ENCODE assay signal across 10 cellular contexts in the genomic region with DNA sequence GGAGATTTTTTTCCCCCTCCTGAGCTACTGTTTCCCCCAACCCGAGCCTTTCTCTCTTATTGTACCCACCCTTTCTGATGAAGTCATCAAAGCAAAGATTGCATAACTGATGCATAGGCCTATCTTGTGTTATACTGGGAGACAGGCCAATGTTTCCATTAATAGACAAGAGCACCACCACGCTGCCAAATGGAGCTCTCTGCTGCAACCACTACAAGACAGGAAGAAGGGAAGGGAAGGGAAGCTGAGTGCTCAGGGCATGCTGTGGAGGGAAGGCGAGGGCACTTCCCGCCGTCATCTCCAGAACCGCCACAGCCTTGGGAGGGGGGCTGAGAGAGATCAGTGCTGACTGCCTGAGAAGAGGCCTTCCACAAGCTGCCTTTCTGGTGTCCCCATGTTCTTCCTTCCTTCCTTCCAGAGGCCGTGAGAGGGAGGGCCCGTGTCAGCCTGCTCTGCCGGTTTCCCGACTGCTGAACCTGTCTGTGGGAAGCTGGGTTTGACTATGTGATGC.
DNase-seq lines count a peak whose midpoint lies in the region; ATAC-seq and TF ChIP-seq lines count a peak whose summit lies in the region.
"Had no signal": no experiment of that assay in that cellular context is flagged by ENCODE, and none has a peak within 500 bp of the region (broad histone marks: within the 10 kb centered on the region; RNA-seq: fewer than 3 reads in every experiment).

No MANE protein-coding gene starts in this region.

- H2AFZ ChIP-seq in trophoblast cell (ENCODE audit: insufficient read depth, low read length, poor library complexity) = no peak overlapping the region

- H2AK5ac ChIP-seq in trophoblast cell (ENCODE audit: low read length) = no peak overlapping the region

- peak overlapping the region; percentile 3 for H2BK12ac ChIP-seq in trophoblast cell (ENCODE audit: low read length)

- H3K9ac ChIP-seq in trophoblast cell (ENCODE audit: low read length) = no peak overlapping the region

- peaks cover 3% of the 10 kb centered on the region for H3K79me1 ChIP-seq in trophoblast cell (ENCODE audit: low read length)

- peak overlapping the region; percentile 58 for H3K18ac ChIP-seq in trophoblast cell (ENCODE audit: low read length)

- TF ChIP-seq CTCF in foreskin keratinocyte (conservative IDR thresholded peaks at IDR 0.05) = peak; percentile 61

- DNase-seq in Right ventricle myocardium inferior (ENCODE audit: missing footprints) (peak; percentile 83), cardiac septum (ENCODE audit: low spot score) (no peak), foreskin keratinocyte (peak; percentile 53 to 78), trophoblast cell (peak in 1 of 2 donors; percentile 61)
- DNase-seq in activated CD4-positive, alpha-beta T cell treated with anti-CD3 and anti-CD28 coated beads for 4 hours = no peak
- DNase-seq in stimulated activated CD8-positive, alpha-beta memory T cell treated with anti-CD3 and anti-CD28 coated beads, Interleukin-4, amount 100 ng/mL, for 48 hours = no peak
- DNase-seq: activated B cell treated with CpG ODN at 0.5 μM for 24 hours had no signal

- H4K12ac ChIP-seq in trophoblast cell (ENCODE audit: low read depth, low read length) = no peak overlapping the region

- ATAC-seq in Right ventricle myocardium inferior = peak; percentile 94
- peak; percentile 96 for ATAC-seq in SK-N-SH treated with all-trans-retinoic acid at 6 μM for 48 hours
- peak; percentile 63 for ATAC-seq in foreskin keratinocyte
- ATAC-seq in HG03097 (IDR thresholded peaks at IDR 0.05; ENCODE audit: low FRiP score, unreplicated experiment) = no peak
- ATAC-seq: CD8-positive, alpha-beta T cell had no signal

- no peak overlapping the region for H4K91ac ChIP-seq in trophoblast cell (ENCODE audit: low read depth, low read length)

- no peaks in the 10 kb centered on the region for H3K36me3 ChIP-seq in trophoblast cell (ENCODE audit: control insufficient read depth in 1 of 2, insufficient read depth in 2 of 2, low read length in 2 of 2)

- peak overlapping the region; percentile 5 for H4K8ac ChIP-seq in trophoblast cell (ENCODE audit: low read depth, low read length)

- WGBS in trophoblast cell (ENCODE audit: extremely low coverage, insufficient coverage, insufficient read length) = no CpG with 5 or more reads among the region's 10 CpGs

- H3K4ac ChIP-seq in trophoblast cell (ENCODE audit: low read depth, low read length) = no peak overlapping the region

- no peak overlapping the region for H3K4me2 ChIP-seq in trophoblast cell (ENCODE audit: low read length)

- no peaks in the 10 kb centered on the region for H3K9me3 ChIP-seq in trophoblast cell (ENCODE audit: insufficient read depth, low read depth, low read length)

- H3K14ac ChIP-seq in trophoblast cell (ENCODE audit: low read length) = peak overlapping the region; percentile 5

- peaks cover 13% of the 10 kb centered on the region for H3K27me3 ChIP-seq in foreskin keratinocyte
- no peaks in the 10 kb centered on the region for H3K27me3 ChIP-seq in trophoblast cell (ENCODE audit: insufficient read depth, low read length)

- no peak overlapping the region for H2BK120ac ChIP-seq in trophoblast cell (ENCODE audit: insufficient read depth, low read length, poor library complexity)

- H3K79me2 ChIP-seq in trophoblast cell (ENCODE audit: control insufficient read depth, insufficient read depth, low read length, poor library complexity) = peaks cover 2% of the 10 kb centered on the region

- no peaks in the 10 kb centered on the region for H3K4me1 ChIP-seq in foreskin keratinocyte
- peaks cover 14 to 19% of the 10 kb centered on the region in 2 experiments for H3K4me1 ChIP-seq in trophoblast cell (ENCODE audit: control insufficient read depth in 1 of 2, insufficient read depth in 2 of 2, low read length in 2 of 2)

- no peak overlapping the region for H3K27ac ChIP-seq in foreskin keratinocyte
- no peak overlapping the region for H3K27ac ChIP-seq in trophoblast cell (ENCODE audit: low read depth, low read length)

- intact Hi-C loops in Right ventricle myocardium inferior (cut with DNase I) = loop anchor here (2.0 kb wide), 1 partner anchor 74 kb away; no protein-coding TSS in a partner anchor
- intact Hi-C loops in cardiac septum (cut with DNase I) = loop anchor here (1.0 to 2.0 kb wide), 3 partner anchors 23 to 411 kb away; no protein-coding TSS in a partner anchor

- H3K23ac ChIP-seq in trophoblast cell (ENCODE audit: low read length) = no peak overlapping the region

- H2BK5ac ChIP-seq in trophoblast cell (ENCODE audit: low read depth, low read length, poor library complexity) = no peak overlapping the region

- H3K4me3 ChIP-seq in trophoblast cell (ENCODE audit: low read depth, low read length) = no peak overlapping the region

TF ChIP-seq in SK-N-SH treated with all-trans-retinoic acid at 6 μM for 48 hours, 23 proteins besides CTCF, POLR2A, EP300 and RAD21 (continues in another document):
- TF ChIP-seq ZNF70 (CRISPR knock-in tag; IDR thresholded peaks at IDR 0.05) = peak; percentile 65
- TF ChIP-seq ZFP3 (CRISPR knock-in tag; IDR thresholded peaks at IDR 0.05) = peak; percentile 78; the same call in 1 of the 2 replicates
- TF ChIP-seq SNAI2 (CRISPR knock-in tag; IDR thresholded peaks at IDR 0.05) = peak; percentile 73
- peak; percentile 53; the same call in 1 of the 2 replicates for TF ChIP-seq TCF4 (CRISPR knock-in tag; IDR thresholded peaks at IDR 0.05; ENCODE audit: borderline replicate concordance)
- peak; percentile 87 for TF ChIP-seq ISL1 (CRISPR knock-in tag; IDR thresholded peaks at IDR 0.05)
- TF ChIP-seq ESRRG (CRISPR knock-in tag; IDR thresholded peaks at IDR 0.05) = 0 out of 2 replicates have a peak, but pooled peaks have one; percentile 15
- 0 out of 2 replicates have a peak, but pooled peaks have one; percentile 35 for TF ChIP-seq CREB5 (CRISPR knock-in tag; IDR thresholded peaks at IDR 0.05; ENCODE audit: low read depth)
- peak; percentile 67; the same call in 1 of the 2 replicates for TF ChIP-seq ZNF565 (CRISPR knock-in tag; conservative IDR thresholded peaks at IDR 0.05; ENCODE audit: low read depth)
- no peak for TF ChIP-seq POU6F1 (CRISPR knock-in tag; IDR thresholded peaks at IDR 0.05; ENCODE audit: borderline replicate concordance, low read depth)
- TF ChIP-seq, protein P1, sequence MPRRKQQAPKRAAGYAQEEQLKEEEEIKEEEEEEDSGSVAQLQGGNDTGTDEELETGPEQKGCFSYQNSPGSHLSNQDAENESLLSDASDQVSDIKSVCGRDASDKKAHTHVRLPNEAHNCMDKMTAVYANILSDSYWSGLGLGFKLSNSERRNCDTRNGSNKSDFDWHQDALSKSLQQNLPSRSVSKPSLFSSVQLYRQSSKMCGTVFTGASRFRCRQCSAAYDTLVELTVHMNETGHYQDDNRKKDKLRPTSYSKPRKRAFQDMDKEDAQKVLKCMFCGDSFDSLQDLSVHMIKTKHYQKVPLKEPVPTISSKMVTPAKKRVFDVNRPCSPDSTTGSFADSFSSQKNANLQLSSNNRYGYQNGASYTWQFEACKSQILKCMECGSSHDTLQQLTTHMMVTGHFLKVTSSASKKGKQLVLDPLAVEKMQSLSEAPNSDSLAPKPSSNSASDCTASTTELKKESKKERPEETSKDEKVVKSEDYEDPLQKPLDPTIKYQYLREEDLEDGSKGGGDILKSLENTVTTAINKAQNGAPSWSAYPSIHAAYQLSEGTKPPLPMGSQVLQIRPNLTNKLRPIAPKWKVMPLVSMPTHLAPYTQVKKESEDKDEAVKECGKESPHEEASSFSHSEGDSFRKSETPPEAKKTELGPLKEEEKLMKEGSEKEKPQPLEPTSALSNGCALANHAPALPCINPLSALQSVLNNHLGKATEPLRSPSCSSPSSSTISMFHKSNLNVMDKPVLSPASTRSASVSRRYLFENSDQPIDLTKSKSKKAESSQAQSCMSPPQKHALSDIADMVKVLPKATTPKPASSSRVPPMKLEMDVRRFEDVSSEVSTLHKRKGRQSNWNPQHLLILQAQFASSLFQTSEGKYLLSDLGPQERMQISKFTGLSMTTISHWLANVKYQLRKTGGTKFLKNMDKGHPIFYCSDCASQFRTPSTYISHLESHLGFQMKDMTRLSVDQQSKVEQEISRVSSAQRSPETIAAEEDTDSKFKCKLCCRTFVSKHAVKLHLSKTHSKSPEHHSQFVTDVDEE (CRISPR knock-in tag; IDR thresholded peaks at IDR 0.05) = peak; percentile 80
- no peak; the same call in 1 of the 2 replicates for TF ChIP-seq BACH2 (CRISPR knock-in tag; IDR thresholded peaks at IDR 0.05; ENCODE audit: borderline replicate concordance)
- TF ChIP-seq RARB (CRISPR knock-in tag; IDR thresholded peaks at IDR 0.05) = no peak
- TF ChIP-seq OSR1 (CRISPR knock-in tag; IDR thresholded peaks at IDR 0.05) = no peak

Comparison
In these comparisons a context has a peak if more than half of its experiments do, and no peak if none do; other contexts are left out.
1. DNase-seq: peak in Right ventricle myocardium inferior (single experiment) and foreskin keratinocyte (2 of 2); none in cardiac septum (single experiment), activated CD4-positive, alpha-beta T cell treated with anti-CD3 and anti-CD28 coated beads for 4 hours (0 of 2) and stimulated activated CD8-positive, alpha-beta memory T cell treated with anti-CD3 and anti-CD28 coated beads, Interleukin-4, amount 100 ng/mL, for 48 hours (single experiment).